ENCODE assay signal across 1 cellular context in the genomic region with DNA sequence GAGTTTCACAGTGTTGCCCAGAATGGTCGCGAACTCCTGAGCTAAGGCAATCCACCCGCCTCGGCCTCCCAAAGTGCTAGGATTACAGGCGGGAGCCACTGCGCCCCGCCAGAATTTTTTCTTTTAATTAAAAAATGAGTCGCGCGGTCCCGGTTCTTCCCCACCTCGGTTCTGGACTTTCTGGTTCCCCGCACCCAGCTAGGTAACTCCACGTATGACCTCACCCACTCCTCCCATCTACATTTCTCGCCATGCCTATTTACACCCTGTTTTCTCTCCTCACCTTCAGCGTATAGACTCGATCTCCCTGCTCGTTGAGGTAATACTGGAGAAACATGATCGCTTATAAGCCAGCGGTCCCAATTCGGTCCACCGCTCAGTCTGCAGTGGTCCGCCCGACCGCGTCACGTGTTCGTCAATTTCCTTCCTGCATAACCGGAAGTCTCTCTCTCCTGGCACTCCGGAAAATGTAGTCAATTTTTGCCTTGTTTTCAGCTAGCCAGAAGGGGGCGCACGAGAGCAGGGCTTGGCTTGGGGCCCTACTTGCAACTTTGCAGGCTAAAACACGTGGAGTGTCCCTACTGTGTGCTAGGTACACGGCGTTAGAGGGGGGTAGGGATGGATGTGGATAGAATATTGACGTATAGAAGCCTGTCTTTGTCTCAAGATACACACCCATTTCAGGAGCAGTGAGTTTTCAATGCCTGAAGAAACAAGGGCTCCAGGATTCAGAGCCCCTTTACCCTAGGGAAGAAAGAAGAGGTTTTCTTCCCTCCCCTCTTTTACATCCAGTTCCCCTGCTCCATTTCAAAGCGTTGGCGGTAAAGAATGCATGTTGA.
A peak's percentile ranks its signal among the peaks of the same experiment; 100 is the strongest.
TF ChIP-seq lines count a peak whose summit lies in the region.

TSS of gene NOP10 (minus strand) at position 400 of the 839 bp plus-strand sequence. CDS start at position 337, 63 bp downstream.
A gene with protein sequence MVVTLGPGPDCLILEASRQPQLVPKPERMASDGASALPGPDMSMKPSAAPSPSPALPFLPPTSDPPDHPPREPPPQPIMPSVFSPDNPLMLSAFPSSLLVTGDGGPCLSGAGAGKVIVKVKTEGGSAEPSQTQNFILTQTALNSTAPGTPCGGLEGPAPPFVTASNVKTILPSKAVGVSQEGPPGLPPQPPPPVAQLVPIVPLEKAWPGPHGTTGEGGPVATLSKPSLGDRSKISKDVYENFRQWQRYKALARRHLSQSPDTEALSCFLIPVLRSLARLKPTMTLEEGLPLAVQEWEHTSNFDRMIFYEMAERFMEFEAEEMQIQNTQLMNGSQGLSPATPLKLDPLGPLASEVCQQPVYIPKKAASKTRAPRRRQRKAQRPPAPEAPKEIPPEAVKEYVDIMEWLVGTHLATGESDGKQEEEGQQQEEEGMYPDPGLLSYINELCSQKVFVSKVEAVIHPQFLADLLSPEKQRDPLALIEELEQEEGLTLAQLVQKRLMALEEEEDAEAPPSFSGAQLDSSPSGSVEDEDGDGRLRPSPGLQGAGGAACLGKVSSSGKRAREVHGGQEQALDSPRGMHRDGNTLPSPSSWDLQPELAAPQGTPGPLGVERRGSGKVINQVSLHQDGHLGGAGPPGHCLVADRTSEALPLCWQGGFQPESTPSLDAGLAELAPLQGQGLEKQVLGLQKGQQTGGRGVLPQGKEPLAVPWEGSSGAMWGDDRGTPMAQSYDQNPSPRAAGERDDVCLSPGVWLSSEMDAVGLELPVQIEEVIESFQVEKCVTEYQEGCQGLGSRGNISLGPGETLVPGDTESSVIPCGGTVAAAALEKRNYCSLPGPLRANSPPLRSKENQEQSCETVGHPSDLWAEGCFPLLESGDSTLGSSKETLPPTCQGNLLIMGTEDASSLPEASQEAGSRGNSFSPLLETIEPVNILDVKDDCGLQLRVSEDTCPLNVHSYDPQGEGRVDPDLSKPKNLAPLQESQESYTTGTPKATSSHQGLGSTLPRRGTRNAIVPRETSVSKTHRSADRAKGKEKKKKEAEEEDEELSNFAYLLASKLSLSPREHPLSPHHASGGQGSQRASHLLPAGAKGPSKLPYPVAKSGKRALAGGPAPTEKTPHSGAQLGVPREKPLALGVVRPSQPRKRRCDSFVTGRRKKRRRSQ (plus strand): TSS at position 579 of the 839 bp plus-strand sequence. CDS start 382 bp downstream, outside the sequence.

TF ChIP-seq in HepG2, 621 proteins besides CTCF, POLR2A, EP300 and RAD21 (continued from another document and continues in another):
- TF ChIP-seq, protein P1, sequence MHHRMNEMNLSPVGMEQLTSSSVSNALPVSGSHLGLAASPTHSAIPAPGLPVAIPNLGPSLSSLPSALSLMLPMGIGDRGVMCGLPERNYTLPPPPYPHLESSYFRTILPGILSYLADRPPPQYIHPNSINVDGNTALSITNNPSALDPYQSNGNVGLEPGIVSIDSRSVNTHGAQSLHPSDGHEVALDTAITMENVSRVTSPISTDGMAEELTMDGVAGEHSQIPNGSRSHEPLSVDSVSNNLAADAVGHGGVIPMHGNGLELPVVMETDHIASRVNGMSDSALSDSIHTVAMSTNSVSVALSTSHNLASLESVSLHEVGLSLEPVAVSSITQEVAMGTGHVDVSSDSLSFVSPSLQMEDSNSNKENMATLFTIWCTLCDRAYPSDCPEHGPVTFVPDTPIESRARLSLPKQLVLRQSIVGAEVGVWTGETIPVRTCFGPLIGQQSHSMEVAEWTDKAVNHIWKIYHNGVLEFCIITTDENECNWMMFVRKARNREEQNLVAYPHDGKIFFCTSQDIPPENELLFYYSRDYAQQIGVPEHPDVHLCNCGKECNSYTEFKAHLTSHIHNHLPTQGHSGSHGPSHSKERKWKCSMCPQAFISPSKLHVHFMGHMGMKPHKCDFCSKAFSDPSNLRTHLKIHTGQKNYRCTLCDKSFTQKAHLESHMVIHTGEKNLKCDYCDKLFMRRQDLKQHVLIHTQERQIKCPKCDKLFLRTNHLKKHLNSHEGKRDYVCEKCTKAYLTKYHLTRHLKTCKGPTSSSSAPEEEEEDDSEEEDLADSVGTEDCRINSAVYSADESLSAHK (CRISPR knock-in tag; IDR thresholded peaks at IDR 0.05; ENCODE audit: borderline replicate concordance), result no peak
- no peak for TF ChIP-seq ZNF577 (CRISPR knock-in tag; IDR thresholded peaks at IDR 0.05; ENCODE audit: borderline replicate concordance, low read depth)
- TF ChIP-seq ZBTB49 (CRISPR knock-in tag; IDR thresholded peaks at IDR 0.05; ENCODE audit: borderline replicate concordance), result no peak
- TF ChIP-seq NFE2 (CRISPR knock-in tag; IDR thresholded peaks at IDR 0.05), result no peak
- peak; percentile 41; the same call in 1 of the 2 replicates for TF ChIP-seq ISL2 (CRISPR knock-in tag; IDR thresholded peaks at IDR 0.05)
- peak; percentile 79; the same call in 1 of the 2 replicates for TF ChIP-seq THYN1 (CRISPR knock-in tag; IDR thresholded peaks at IDR 0.05; ENCODE audit: borderline replicate concordance, low read depth)
- TF ChIP-seq ZNF605 (CRISPR knock-in tag; IDR thresholded peaks at IDR 0.05), result no peak
- no peak for TF ChIP-seq SNAI1 (CRISPR knock-in tag; IDR thresholded peaks at IDR 0.05; ENCODE audit: borderline replicate concordance)
- no peak for TF ChIP-seq FOXJ3 (CRISPR knock-in tag; IDR thresholded peaks at IDR 0.05; ENCODE audit: borderline replicate concordance)
- peak; percentile 69; the same call in 1 of the 2 replicates for TF ChIP-seq ERF (CRISPR knock-in tag; IDR thresholded peaks at IDR 0.05)
- no peak for TF ChIP-seq TOE1 (CRISPR knock-in tag; IDR thresholded peaks at IDR 0.05)
- TF ChIP-seq, protein P2, sequence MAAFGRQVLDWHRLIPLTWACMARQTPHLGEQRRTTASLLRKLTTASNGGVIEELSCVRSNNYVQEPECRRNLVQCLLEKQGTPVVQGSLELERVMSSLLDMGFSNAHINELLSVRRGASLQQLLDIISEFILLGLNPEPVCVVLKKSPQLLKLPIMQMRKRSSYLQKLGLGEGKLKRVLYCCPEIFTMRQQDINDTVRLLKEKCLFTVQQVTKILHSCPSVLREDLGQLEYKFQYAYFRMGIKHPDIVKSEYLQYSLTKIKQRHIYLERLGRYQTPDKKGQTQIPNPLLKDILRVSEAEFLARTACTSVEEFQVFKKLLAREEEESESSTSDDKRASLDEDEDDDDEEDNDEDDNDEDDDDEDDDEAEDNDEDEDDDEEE (CRISPR knock-in tag; IDR thresholded peaks at IDR 0.05), result no peak
- TF ChIP-seq, protein P3, sequence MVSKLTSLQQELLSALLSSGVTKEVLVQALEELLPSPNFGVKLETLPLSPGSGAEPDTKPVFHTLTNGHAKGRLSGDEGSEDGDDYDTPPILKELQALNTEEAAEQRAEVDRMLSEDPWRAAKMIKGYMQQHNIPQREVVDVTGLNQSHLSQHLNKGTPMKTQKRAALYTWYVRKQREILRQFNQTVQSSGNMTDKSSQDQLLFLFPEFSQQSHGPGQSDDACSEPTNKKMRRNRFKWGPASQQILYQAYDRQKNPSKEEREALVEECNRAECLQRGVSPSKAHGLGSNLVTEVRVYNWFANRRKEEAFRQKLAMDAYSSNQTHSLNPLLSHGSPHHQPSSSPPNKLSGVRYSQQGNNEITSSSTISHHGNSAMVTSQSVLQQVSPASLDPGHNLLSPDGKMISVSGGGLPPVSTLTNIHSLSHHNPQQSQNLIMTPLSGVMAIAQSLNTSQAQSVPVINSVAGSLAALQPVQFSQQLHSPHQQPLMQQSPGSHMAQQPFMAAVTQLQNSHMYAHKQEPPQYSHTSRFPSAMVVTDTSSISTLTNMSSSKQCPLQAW (CRISPR knock-in tag; IDR thresholded peaks at IDR 0.05), result no peak; the same call in 1 of the 2 replicates
- no peak for TF ChIP-seq HOXA7 (CRISPR knock-in tag; IDR thresholded peaks at IDR 0.05)
- no peak for TF ChIP-seq ZNF326 (CRISPR knock-in tag; IDR thresholded peaks at IDR 0.05; ENCODE audit: borderline replicate concordance)
- no peak for TF ChIP-seq ZNF775 (CRISPR knock-in tag; IDR thresholded peaks at IDR 0.05; ENCODE audit: borderline replicate concordance)
- TF ChIP-seq ZBTB1 (CRISPR knock-in tag; IDR thresholded peaks at IDR 0.05; ENCODE audit: borderline replicate concordance), result no peak
- TF ChIP-seq, protein P4, sequence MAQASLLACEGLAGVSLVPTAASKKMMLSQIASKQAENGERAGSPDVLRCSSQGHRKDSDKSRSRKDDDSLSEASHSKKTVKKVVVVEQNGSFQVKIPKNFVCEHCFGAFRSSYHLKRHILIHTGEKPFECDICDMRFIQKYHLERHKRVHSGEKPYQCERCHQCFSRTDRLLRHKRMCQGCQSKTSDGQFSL (CRISPR knock-in tag; IDR thresholded peaks at IDR 0.05), result no peak
- no peak for TF ChIP-seq DBP (CRISPR knock-in tag; IDR thresholded peaks at IDR 0.05; ENCODE audit: not compliant biosample characterization)
- no peak; the same call in 1 of the 2 replicates for TF ChIP-seq TBX2 (CRISPR knock-in tag; IDR thresholded peaks at IDR 0.05; ENCODE audit: borderline replicate concordance)
- TF ChIP-seq HMGXB4 (CRISPR knock-in tag; IDR thresholded peaks at IDR 0.05; ENCODE audit: borderline replicate concordance in 1 of 2, low read depth in 1 of 2), result peak; percentile 97 to 98
- peak; percentile 74 for TF ChIP-seq STAG1 (CRISPR knock-in tag; IDR thresholded peaks at IDR 0.05)
- TF ChIP-seq DRAP1 (CRISPR knock-in tag; IDR thresholded peaks at IDR 0.05), result peak; percentile 84
- peak; percentile 49; the same call in 1 of the 2 replicates for TF ChIP-seq ARID5B (CRISPR knock-in tag; IDR thresholded peaks at IDR 0.05)
- TF ChIP-seq, protein P5, sequence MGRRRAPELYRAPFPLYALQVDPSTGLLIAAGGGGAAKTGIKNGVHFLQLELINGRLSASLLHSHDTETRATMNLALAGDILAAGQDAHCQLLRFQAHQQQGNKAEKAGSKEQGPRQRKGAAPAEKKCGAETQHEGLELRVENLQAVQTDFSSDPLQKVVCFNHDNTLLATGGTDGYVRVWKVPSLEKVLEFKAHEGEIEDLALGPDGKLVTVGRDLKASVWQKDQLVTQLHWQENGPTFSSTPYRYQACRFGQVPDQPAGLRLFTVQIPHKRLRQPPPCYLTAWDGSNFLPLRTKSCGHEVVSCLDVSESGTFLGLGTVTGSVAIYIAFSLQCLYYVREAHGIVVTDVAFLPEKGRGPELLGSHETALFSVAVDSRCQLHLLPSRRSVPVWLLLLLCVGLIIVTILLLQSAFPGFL (CRISPR knock-in tag; IDR thresholded peaks at IDR 0.05), result no peak
- peak; percentile 49; the same call in 1 of the 2 replicates for TF ChIP-seq NFKBIZ (CRISPR knock-in tag; IDR thresholded peaks at IDR 0.05)
